ENCODE assay signal across 1 cellular context in genomic region chr11:120178441-120179070, GRCh38.
TF ChIP-seq lines count a peak whose summit lies in the region.

No MANE protein-coding gene starts in this region.

TF ChIP-seq in IMR-90, 13 proteins besides CTCF, POLR2A, EP300 and RAD21 (continued from another document):
- TF ChIP-seq, protein P1, sequence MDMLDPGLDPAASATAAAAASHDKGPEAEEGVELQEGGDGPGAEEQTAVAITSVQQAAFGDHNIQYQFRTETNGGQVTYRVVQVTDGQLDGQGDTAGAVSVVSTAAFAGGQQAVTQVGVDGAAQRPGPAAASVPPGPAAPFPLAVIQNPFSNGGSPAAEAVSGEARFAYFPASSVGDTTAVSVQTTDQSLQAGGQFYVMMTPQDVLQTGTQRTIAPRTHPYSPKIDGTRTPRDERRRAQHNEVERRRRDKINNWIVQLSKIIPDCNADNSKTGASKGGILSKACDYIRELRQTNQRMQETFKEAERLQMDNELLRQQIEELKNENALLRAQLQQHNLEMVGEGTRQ (IDR thresholded peaks at IDR 0.05; ENCODE audit: low read depth, low read length): no peak
- TF ChIP-seq MAFK (IDR thresholded peaks at IDR 0.05; ENCODE audit: low read depth, low read length) (no peak), FOS (IDR thresholded peaks at IDR 0.05; ENCODE audit: low read depth, low read length) (no peak), RCOR1 (IDR thresholded peaks at IDR 0.05; ENCODE audit: insufficient replicate concordance, low read length) (no peak)
